ENCODE assay signal across 22 cellular contexts in genomic region chr6:166623318-166623717, GRCh38. TPM values are rescaled to one million over a fixed set of nuclear protein-coding genes. Genes with fewer than 3 reads are reported as not detected.
A peak's percentile ranks its signal among the peaks of the same experiment; 100 is the strongest.
DNase-seq lines count a peak whose midpoint lies in the region; ATAC-seq and TF ChIP-seq lines count a peak whose summit lies in the region.
"Had no signal": no experiment of that assay in that cellular context is flagged by ENCODE, and none has a peak within 500 bp of the region (broad histone marks: within the 10 kb centered on the region; RNA-seq: fewer than 3 reads in every experiment).

No MANE protein-coding gene starts in this region.

- peak; percentile 49 for DNase-seq in PC-3
- no peak for DNase-seq in esophagus squamous epithelium (lab: John Stamatoyannopoulos, UW)
- DNase-seq in osteocyte (ENCODE audit: extremely low spot score, unreplicated experiment) = peak; percentile 34
- DNase-seq in NCI-H2081 (lab: John Stamatoyannopoulos, UW) = no peak
- no peak for DNase-seq in activated CD4-positive, CD25-positive, alpha-beta regulatory T cell (lab: John Stamatoyannopoulos, UW)
- no peak for DNase-seq in activated T-cell treated with anti-CD3 and anti-CD28 coated beads for 4 hours
- DNase-seq: activated CD4-positive, alpha-beta T cell treated with anti-CD3 and anti-CD28 coated beads for 36 hours; activated naive CD4-positive, alpha-beta T cell treated with anti-CD3 and anti-CD28 coated beads, Interleukin-2, amount 50 U/mL, for 16 hours; brain microvascular endothelial cell; dorsolateral prefrontal cortex; islet precursor cell; Kasumi-1; mucosa of descending colon; NCI-H146; NCI-H524 treated with DMSO at 0.1 percent for 48 hours; right lobe of liver; stimulated activated CD4-positive, alpha-beta T cell treated with anti-CD3 and anti-CD28 coated beads, Interleukin-1b, Interleukin-23, amount 100 ng/mL, for 48 hours; T1000 had no signal

- no peak overlapping the region for H3K4me3 Mint-ChIP-seq in osteocyte (ENCODE audit: unreplicated experiment)
- no peak overlapping the region for H3K4me3 Mint-ChIP-seq in activated T-helper 17 cell treated with anti-CD3 and anti-CD28 coated beads, Interleukin-2, amount 50 U/mL, for 72 hours
- H3K4me3 Mint-ChIP-seq: activated CD4-positive, alpha-beta T cell treated with anti-CD3 and anti-CD28 coated beads for 36 hours had no signal

- H3K27me3 ChIP-seq in ACC112 (ENCODE audit: insufficient read depth, low read length) (no peaks in the 10 kb centered on the region), PC-3 (ENCODE audit: low read length) (no peaks in the 10 kb centered on the region), esophagus squamous epithelium (peaks cover 0 to 24% (median 0%) of the 10 kb centered on the region in 4 donors)
- H3K27me3 ChIP-seq: brain microvascular endothelial cell, dorsolateral prefrontal cortex, right lobe of liver had no signal

- H3K27ac ChIP-seq in ACC112 (ENCODE audit: low read depth, low read length) (peak overlapping the region; percentile 100), PC-3 (ENCODE audit: low read length) (no peak overlapping the region), esophagus squamous epithelium (peak overlapping the region; percentile 44 to 95 (median 82))
- H3K27ac ChIP-seq: brain microvascular endothelial cell, right lobe of liver had no signal

- peak overlapping the region; percentile 8; the same call in 1 of the 2 replicates for H3K4me2 ChIP-seq in PC-3 (ENCODE audit: low read length)

- CTCF ChIA-PET in PC-3 (lab: Charles Lee) = no interaction called here

- H3F3A ChIP-seq in PC-3 (ENCODE audit: low read length, unreplicated experiment) = no peaks in the 10 kb centered on the region

- intact Hi-C loops in PC-3 (cut with micrococcal nuclease) = loop anchor here (10.0 kb wide), 1 partner anchor 331 kb away; the partner anchor contains the start of gene RNASET2
- intact Hi-C loops in esophagus squamous epithelium (cut with DNase I) = no loop called here

- peak overlapping the region; percentile 76 for H3K27ac Mint-ChIP-seq in osteocyte (ENCODE audit: unreplicated experiment)
- H3K27ac Mint-ChIP-seq in activated T-helper 17 cell treated with anti-CD3 and anti-CD28 coated beads, Interleukin-2, amount 50 U/mL, for 72 hours = no peak overlapping the region
- H3K27ac Mint-ChIP-seq: activated CD4-positive, alpha-beta T cell treated with anti-CD3 and anti-CD28 coated beads for 36 hours had no signal

- H3K36me3 ChIP-seq in ACC112 (ENCODE audit: insufficient read depth, low read length) (peaks cover 18% of the 10 kb centered on the region), PC-3 (ENCODE audit: low read depth, low read length) (no peaks in the 10 kb centered on the region), esophagus squamous epithelium (no peaks in the 10 kb centered on the region)
- H3K36me3 ChIP-seq: right lobe of liver had no signal

- peak overlapping the region; percentile 26; the same call in 1 of the 2 replicates for H3K4me3 ChIP-seq in ACC112 (ENCODE audit: low read depth, low read length)
- H3K4me3 ChIP-seq in PC-3 (ENCODE audit: low read length) = no peak overlapping the region
- H3K4me3 ChIP-seq in esophagus squamous epithelium = no peak overlapping the region
- H3K4me3 ChIP-seq: dorsolateral prefrontal cortex, heart right ventricle, right lobe of liver had no signal

- H3K9me3 ChIP-seq in PC-3 (ENCODE audit: low read length) (no peaks in the 10 kb centered on the region), esophagus squamous epithelium (no peaks in the 10 kb centered on the region)
- H3K9me3 ChIP-seq: heart right ventricle, mucosa of descending colon, right lobe of liver had no signal

- POLR2A ChIA-PET in PC-3 (lab: Charles Lee; ENCODE audit: unreplicated experiment) = no interaction called here

- H4K20me1 ChIP-seq in PC-3 (ENCODE audit: low read length) = no peaks in the 10 kb centered on the region

- peaks cover 7% of the 10 kb centered on the region for H3K36me3 Mint-ChIP-seq in osteocyte (ENCODE audit: unreplicated experiment)
- H3K36me3 Mint-ChIP-seq in activated T-helper 17 cell treated with anti-CD3 and anti-CD28 coated beads, Interleukin-2, amount 50 U/mL, for 72 hours (ENCODE audit: low read depth) = no peaks in the 10 kb centered on the region

- H3K4me1 Mint-ChIP-seq in osteocyte (ENCODE audit: unreplicated experiment) = peaks cover 79% of the 10 kb centered on the region
- H3K4me1 Mint-ChIP-seq in activated T-helper 17 cell treated with anti-CD3 and anti-CD28 coated beads, Interleukin-2, amount 50 U/mL, for 72 hours = peaks cover 9% of the 10 kb centered on the region

- no TSS peak for BruUV-seq in PC-3 (replicated peaks; lab: Mats Ljungman, UMichigan)

- no peaks in the 10 kb centered on the region for H3K27me3 Mint-ChIP-seq in osteocyte (ENCODE audit: unreplicated experiment)
- peaks cover 19% of the 10 kb centered on the region for H3K27me3 Mint-ChIP-seq in activated T-helper 17 cell treated with anti-CD3 and anti-CD28 coated beads, Interleukin-2, amount 50 U/mL, for 72 hours

- H2AFZ ChIP-seq in ACC112 (ENCODE audit: low read length, unreplicated experiment) (no peak overlapping the region), PC-3 (ENCODE audit: low read length) (no peak overlapping the region)

- ATAC-seq in PC-3 = no peak
- ATAC-seq in activated T-helper 17 cell treated with anti-CD3 and anti-CD28 coated beads, Interleukin-2, amount 50 U/mL, for 72 hours (replicated peaks) = no peak
- ATAC-seq: activated CD4-positive, alpha-beta T cell treated with anti-CD3 and anti-CD28 coated beads for 36 hours; esophagus mucosa; heart right ventricle; mucosa of descending colon; right lobe of liver had no signal

- no peaks in the 10 kb centered on the region for H3K9me2 ChIP-seq in PC-3 (replicated peaks; ENCODE audit: low read length)

- WGBS in esophagus squamous epithelium, 2 donors = 80 to 81% methylated on average over 5 of the region's 5 CpGs

- H3K79me2 ChIP-seq in ACC112 (ENCODE audit: control insufficient read depth, insufficient read depth, low read length, unreplicated experiment) (peaks cover 62% of the 10 kb centered on the region), PC-3 (ENCODE audit: low read length) (no peaks in the 10 kb centered on the region)

- no peak overlapping the region for H3K9ac ChIP-seq in PC-3 (ENCODE audit: low read length)

- H3K4me1 ChIP-seq in ACC112 (ENCODE audit: control insufficient read depth, insufficient read depth, low read length, unreplicated experiment) (peaks cover 73% of the 10 kb centered on the region), PC-3 (ENCODE audit: insufficient read depth, low read length) (peaks cover 40% of the 10 kb centered on the region), esophagus squamous epithelium (peaks cover 27 to 77% (median 30%) of the 10 kb centered on the region in 3 donors)

- TF ChIP-seq POLR2A in esophagus squamous epithelium (IDR thresholded peaks at IDR 0.05) = no peak

- H3K9me3 Mint-ChIP-seq in osteocyte (ENCODE audit: unreplicated experiment) = no peaks in the 10 kb centered on the region
- H3K9me3 Mint-ChIP-seq in activated T-helper 17 cell treated with anti-CD3 and anti-CD28 coated beads, Interleukin-2, amount 50 U/mL, for 72 hours = no peaks in the 10 kb centered on the region

- TF ChIP-seq CTCF in PC-3 (conservative IDR thresholded peaks at IDR 0.05; ENCODE audit: low read depth, low read length) (no peak), esophagus squamous epithelium (IDR thresholded peaks at IDR 0.05) (no peak), osteocyte (IDR thresholded peaks at IDR 0.05) (no peak)

RNA-seq across cellular contexts. Expression of gene RPS6KA2, which starts 3.7 kb away (rescaled TPM):
- total RNA-seq in PC-3 (2014; rRNA removed) = 5.1 and 7.9 TPM in 2 replicates
- total RNA-seq in esophagus squamous epithelium = 10 to 100 TPM; 11.8 to 66.0 (median 19.2) TPM
- 89.9 and 102 TPM in 2 replicates for total RNA-seq in osteocyte
- 1 to 10 TPM; 1.3 to 1.5 TPM for total RNA-seq in activated T-helper 17 cell treated with anti-CD3 and anti-CD28 coated beads, Interleukin-2, amount 50 U/mL, for 72 hours

RNA-seq across cellular contexts. Expression of gene RAMACL, which starts 36.8 kb away (rescaled TPM):
- total RNA-seq in PC-3 (2014; rRNA removed) (0.26 and 0.92 TPM in 2 replicates), esophagus squamous epithelium (1 to 10 TPM in 3 of 4 donors, under 1 TPM in 1; 0.99 to 2.7 (median 1.3) TPM), osteocyte (2.5 and 3.6 TPM in 2 replicates)
- total RNA-seq in activated T-helper 17 cell treated with anti-CD3 and anti-CD28 coated beads, Interleukin-2, amount 50 U/mL, for 72 hours = under 1 TPM; 0.28 to 0.32 TPM

Comparison
In these comparisons a context has a peak if more than half of its experiments do, and no peak if none do; other contexts are left out.
1. DNase-seq: peak in PC-3 (single experiment) and osteocyte (single experiment); none in esophagus squamous epithelium (single experiment), NCI-H2081 (0 of 2), activated CD4-positive, CD25-positive, alpha-beta regulatory T cell (0 of 4) and activated T-cell treated with anti-CD3 and anti-CD28 coated beads for 4 hours (single experiment).